8 cellular contexts compared by ENCODE assay signal in genomic region chr9:70111042-70111602, GRCh38.
DNase-seq lines count a peak whose midpoint lies in the region; ATAC-seq, FAIRE-seq and TF ChIP-seq lines count a peak whose summit lies in the region.

No MANE protein-coding gene starts in this region.

- no TSS peak for BruUV-seq in PC-3 (replicated peaks; lab: Mats Ljungman, UMichigan)

- H3K36me3 ChIP-seq in PC-3 (ENCODE audit: low read depth, low read length) = no peaks in the 10 kb centered on the region
- no peaks in the 10 kb centered on the region for H3K36me3 ChIP-seq in pancreas
- no peaks in the 10 kb centered on the region for H3K36me3 ChIP-seq in aorta (ENCODE audit: control insufficient read depth in 1 of 2, insufficient read depth in 2 of 2, low read length in 1 of 2)

- H3K4me1 ChIP-seq in PC-3 (ENCODE audit: insufficient read depth, low read length) (peaks cover 24% of the 10 kb centered on the region), pancreas (no peaks in the 10 kb centered on the region), aorta (ENCODE audit: control insufficient read depth in 1 of 2, insufficient read depth in 2 of 2, low read length in 2 of 2) (no peaks in the 10 kb centered on the region)

- FAIRE-seq in pancreas (lab: Jason Lieb, UNC) = no peak

- peak overlapping the region; percentile 76 for H3K27ac ChIP-seq in PC-3 (ENCODE audit: low read length)
- H3K27ac ChIP-seq in pancreas = no peak overlapping the region
- no peak overlapping the region for H3K27ac ChIP-seq in aorta (ENCODE audit: low read depth in 1 of 2, low read length in 2 of 2)

- POLR2A ChIA-PET in PC-3 (lab: Charles Lee; ENCODE audit: unreplicated experiment) = interaction anchor here (0.5 to 0.6 kb wide), 2 partner anchors 94 to 709 kb away, joined by 3 read pairs; no protein-coding TSS in a partner anchor

- H3K9me2 ChIP-seq in PC-3 (replicated peaks; ENCODE audit: low read length) = no peaks in the 10 kb centered on the region

- CTCF ChIA-PET in PC-3 (lab: Charles Lee) = interaction anchor here (1.1 to 2.0 kb wide), 2 partner anchors 119 to 140 kb away, joined by 4 to 9 read pairs; no protein-coding TSS in a partner anchor

- H3K9ac ChIP-seq in PC-3 (ENCODE audit: low read length) = peak overlapping the region; percentile 21; the same call in 1 of the 2 replicates

- H3K79me2 ChIP-seq in PC-3 (ENCODE audit: low read length) = no peaks in the 10 kb centered on the region

- WGBS in pancreas, 2 donors = 11 to 12% methylated on average over 4 of the region's 4 CpGs
- 10 to 12% methylated on average over 4 of the region's 4 CpGs for WGBS in aorta, 2 donors

- H3K27me3 ChIP-seq in PC-3 (ENCODE audit: low read length) (no peaks in the 10 kb centered on the region), pancreas (no peaks in the 10 kb centered on the region), aorta (ENCODE audit: control insufficient read depth in 1 of 2, insufficient read depth in 2 of 2, low read length in 1 of 2) (no peaks in the 10 kb centered on the region)

- intact Hi-C loops in PC-3 (cut with micrococcal nuclease) = loop anchor here (2.0 to 5.0 kb wide), 2 partner anchors 116 to 138 kb away; no protein-coding TSS in a partner anchor
- intact Hi-C loops in pancreas (cut with DNase I) = loop anchor here in 1 of 3 donors (5.0 kb wide), 1 partner anchor 139 kb away; no protein-coding TSS in a partner anchor
- intact Hi-C loops in aorta (cut with DNase I) = loop anchor here (2.0 to 10.0 kb wide), 6 partner anchors 69 to 689 kb away; partner anchors contain the start of gene MAMDC2 (in 1 of the 2)

- H2AFZ ChIP-seq in PC-3 (ENCODE audit: low read length) = no peak overlapping the region

- H3K9me3 ChIP-seq in PC-3 (ENCODE audit: low read length) = no peaks in the 10 kb centered on the region
- no peaks in the 10 kb centered on the region for H3K9me3 ChIP-seq in pancreas
- no peaks in the 10 kb centered on the region for H3K9me3 ChIP-seq in aorta (ENCODE audit: control insufficient read depth, low read length)

- H3K4me3 ChIP-seq in PC-3 (ENCODE audit: low read length) = no peak overlapping the region
- H3K4me3 ChIP-seq in pancreas = no peak overlapping the region
- no peak overlapping the region for H3K4me3 ChIP-seq in aorta (ENCODE audit: low read length in 2 of 2)

- DNase-seq in COLO668 (lab: John Stamatoyannopoulos, UW; ENCODE audit: unreplicated experiment) (peak; percentile 91), HS-5 (ENCODE audit: low read depth) (peak; percentile 36), PC-3 (peak; percentile 77), germinal center (ENCODE audit: low spot score) (peak; percentile 34), pancreas (peak; percentile 73 to 95 (median 84)), aorta (peak; percentile 89 to 95)
- DNase-seq in activated T-helper 9 cell treated with anti-CD3 and anti-CD28 coated beads, Interleukin-2, amount 50 U/mL, for 16 hours (ENCODE audit: low read depth) = peak; percentile 18

- no peaks in the 10 kb centered on the region for H3F3A ChIP-seq in PC-3 (ENCODE audit: low read length, unreplicated experiment)

- peak overlapping the region; percentile 48 for H3K4me2 ChIP-seq in PC-3 (ENCODE audit: low read length)

- no peaks in the 10 kb centered on the region for H4K20me1 ChIP-seq in PC-3 (ENCODE audit: low read length)

- TF ChIP-seq CTCF in PC-3 (conservative IDR thresholded peaks at IDR 0.05; ENCODE audit: low read depth, low read length) = peak; percentile 89
- peak; percentile 81 to 91 (median 84) for TF ChIP-seq CTCF in pancreas (IDR thresholded peaks at IDR 0.05)

- ATAC-seq in GM19455 (IDR thresholded peaks at IDR 0.05; ENCODE audit: unreplicated experiment) = peak; percentile 73
- peak; percentile 70 for ATAC-seq in PC-3
- ATAC-seq in pancreas = peak; percentile 90 to 95 (median 92)
- peak; percentile 84 for ATAC-seq in aorta (ENCODE audit: low FRiP score)

Comparison
In these comparisons a context has a peak if more than half of its experiments do, and no peak if none do; other contexts are left out.
1. DNase-seq: peak in every context shown above with its lines; median percentile 92 in aorta; 91 in COLO668; 84 in pancreas; 77 in PC-3; 36 in HS-5; 34 in germinal center; 18 in activated T-helper 9 cell treated with anti-CD3 and anti-CD28 coated beads, Interleukin-2, amount 50 U/mL, for 16 hours.